ENCODE assay signal across 20 cellular contexts in genomic region chr10:5648494-5649457, GRCh38. TPM values are rescaled to one million over a fixed set of nuclear protein-coding genes. Genes with fewer than 3 reads are reported as not detected.
DNase-seq lines count a peak whose midpoint lies in the region; ATAC-seq and TF ChIP-seq lines count a peak whose summit lies in the region.
"Had no signal": no experiment of that assay in that cellular context is flagged by ENCODE, and none has a peak within 500 bp of the region (broad histone marks: within the 10 kb centered on the region; RNA-seq: fewer than 3 reads in every experiment).

No MANE protein-coding gene starts in this region.

- no peaks in the 10 kb centered on the region for H3K79me2 ChIP-seq in neural progenitor cell (ENCODE audit: low read depth)

- H3K27me3 ChIP-seq in neural progenitor cell (no peaks in the 10 kb centered on the region), gastroesophageal sphincter (no peaks in the 10 kb centered on the region)
- H3K27me3 ChIP-seq: body of pancreas, sigmoid colon, upper lobe of right lung had no signal

- H3K9me3 Mint-ChIP-seq in activated T-helper 17 cell treated with anti-CD3 and anti-CD28 coated beads, Interleukin-2, amount 50 U/mL, for 72 hours = no peaks in the 10 kb centered on the region
- H3K9me3 Mint-ChIP-seq in neural progenitor cell = no peaks in the 10 kb centered on the region
- H3K9me3 Mint-ChIP-seq: activated naive CD4-positive, alpha-beta T cell treated with anti-CD3 and anti-CD28 coated beads, Interleukin-2, amount 50 U/mL, for 72 hours had no signal

- H3K27ac Mint-ChIP-seq in activated T-helper 17 cell treated with anti-CD3 and anti-CD28 coated beads, Interleukin-2, amount 50 U/mL, for 72 hours = peak overlapping the region; percentile 95
- peak overlapping the region; percentile 63 for H3K27ac Mint-ChIP-seq in neural progenitor cell

- H4K20me1 ChIP-seq in neural progenitor cell (ENCODE audit: low read depth) = no peaks in the 10 kb centered on the region

- no peak overlapping the region for H2AFZ ChIP-seq in neural progenitor cell (replicated peaks)
- H2AFZ ChIP-seq: PC-9 had no signal

- no peak for TF ChIP-seq EP300 in gastroesophageal sphincter (IDR thresholded peaks at IDR 0.05)

- DNase-seq in DMS 273 (lab: John Stamatoyannopoulos, UW; ENCODE audit: unreplicated experiment) = peak; percentile 10
- no peak for DNase-seq in DMS 273 treated with DMSO at 0.1 percent for 48 hours (lab: John Stamatoyannopoulos, UW)
- DNase-seq in GM13977 (ENCODE audit: low spot score) = peak; percentile 29
- DNase-seq in neural progenitor cell (ENCODE audit: low spot score) = no peak
- DNase-seq in NCI-H1092 treated with DMSO at 0.1 percent for 48 hours (lab: John Stamatoyannopoulos, UW) = no peak
- no peak for DNase-seq in amniotic stem cell (lab: John Stamatoyannopoulos, UW)
- DNase-seq: body of pancreas, Caco-2, lower lobe of right lung, NCI-H1436, NCI-H774, PC-9, sigmoid colon, upper lobe of right lung had no signal

- H3K36me3 ChIP-seq in neural progenitor cell (no peaks in the 10 kb centered on the region), gastroesophageal sphincter (peaks cover 0 to 77% of the 10 kb centered on the region in 2 donors)

- H3K4me2 ChIP-seq in neural progenitor cell = no peak overlapping the region
- H3K4me2 ChIP-seq: PC-9 had no signal

- H3K27me3 Mint-ChIP-seq in activated T-helper 17 cell treated with anti-CD3 and anti-CD28 coated beads, Interleukin-2, amount 50 U/mL, for 72 hours = no peaks in the 10 kb centered on the region
- peaks cover 4% of the 10 kb centered on the region for H3K27me3 Mint-ChIP-seq in neural progenitor cell (ENCODE audit: insufficient read depth, low read depth)

- H3K27ac ChIP-seq in neural progenitor cell (no peak overlapping the region), gastroesophageal sphincter (no peak overlapping the region)
- H3K27ac ChIP-seq: 22Rv1, body of pancreas, lower lobe of right lung, PC-9, sigmoid colon, SK-N-MC, upper lobe of right lung had no signal

- H3K4me1 ChIP-seq in neural progenitor cell = no peaks in the 10 kb centered on the region
- peaks cover 0 to 66% (median 6%) of the 10 kb centered on the region in 3 donors for H3K4me1 ChIP-seq in gastroesophageal sphincter
- H3K4me1 ChIP-seq: Caco-2, sigmoid colon had no signal

- no peaks in the 10 kb centered on the region for H3F3A ChIP-seq in neural progenitor cell (ENCODE audit: low read depth)

- H3K9ac ChIP-seq in neural progenitor cell = no peak overlapping the region

- 92 to 100% methylated on average over 5 to 21 of the region's 50 CpGs for WGBS in gastroesophageal sphincter (ENCODE audit: low coverage in 1 of 2), 2 donors

- peak; percentile 75 for ATAC-seq in activated T-helper 17 cell treated with anti-CD3 and anti-CD28 coated beads, Interleukin-2, amount 50 U/mL, for 72 hours (replicated peaks)
- no peak for ATAC-seq in gastroesophageal sphincter
- ATAC-seq: body of pancreas, lower lobe of right lung, upper lobe of right lung had no signal

- H3K36me3 Mint-ChIP-seq in activated T-helper 17 cell treated with anti-CD3 and anti-CD28 coated beads, Interleukin-2, amount 50 U/mL, for 72 hours (ENCODE audit: low read depth) = peaks cover 30% of the 10 kb centered on the region
- peaks cover 10% of the 10 kb centered on the region for H3K36me3 Mint-ChIP-seq in neural progenitor cell
- H3K36me3 Mint-ChIP-seq: activated naive CD4-positive, alpha-beta T cell treated with anti-CD3 and anti-CD28 coated beads, Interleukin-2, amount 50 U/mL, for 72 hours had no signal

- in situ Hi-C loops in GM13977 (cut with MboI; ENCODE audit: low pct_unique_long_range_greater_than_20kb, low sequenced_read_pairs, unreplicated experiment) = no loop called here

- H3K4me3 ChIP-seq in neural progenitor cell = no peak overlapping the region
- no peak overlapping the region for H3K4me3 ChIP-seq in gastroesophageal sphincter
- H3K4me3 ChIP-seq: body of pancreas, lower lobe of right lung, PC-9, sigmoid colon, SK-N-MC, upper lobe of right lung had no signal

- H3K9me3 ChIP-seq in neural progenitor cell (ENCODE audit: low read depth) = no peaks in the 10 kb centered on the region
- no peaks in the 10 kb centered on the region for H3K9me3 ChIP-seq in gastroesophageal sphincter
- H3K9me3 ChIP-seq: body of pancreas, Caco-2, lower lobe of right lung, sigmoid colon, upper lobe of right lung had no signal

- peaks cover 5% of the 10 kb centered on the region for H3K4me1 Mint-ChIP-seq in activated T-helper 17 cell treated with anti-CD3 and anti-CD28 coated beads, Interleukin-2, amount 50 U/mL, for 72 hours
- peaks cover 31% of the 10 kb centered on the region for H3K4me1 Mint-ChIP-seq in neural progenitor cell

- peak overlapping the region; percentile 38 for H3K4me3 Mint-ChIP-seq in activated T-helper 17 cell treated with anti-CD3 and anti-CD28 coated beads, Interleukin-2, amount 50 U/mL, for 72 hours
- H3K4me3 Mint-ChIP-seq in neural progenitor cell = no peak overlapping the region
- H3K4me3 Mint-ChIP-seq: B cell had no signal

- TF ChIP-seq CTCF in GM13977 (IDR thresholded peaks at IDR 0.05; ENCODE audit: extremely low read depth, insufficient read depth, missing control alignments) (no peak), neural progenitor cell (IDR thresholded peaks at IDR 0.05) (no peak), gastroesophageal sphincter (IDR thresholded peaks at IDR 0.05) (no peak)

- no peak for TF ChIP-seq POLR2A in gastroesophageal sphincter (IDR thresholded peaks at IDR 0.05)

RNA-seq across cellular contexts. Expression of gene ASB13, which starts 17.6 kb away (rescaled TPM):
- 1 to 10 TPM; 3.5 to 6.8 TPM for total RNA-seq in activated T-helper 17 cell treated with anti-CD3 and anti-CD28 coated beads, Interleukin-2, amount 50 U/mL, for 72 hours
- total RNA-seq in neural progenitor cell (ENCODE audit: low replicate concordance) (15.0 and 18.1 TPM in 2 replicates), gastroesophageal sphincter (10 to 100 TPM; 17.6 to 39.6 (median 19.0) TPM)

RNA-seq across cellular contexts. Expression of gene TASOR2, which starts 35.9 kb away (rescaled TPM):
- 10 to 100 TPM; 48.9 to 51.6 TPM for total RNA-seq in activated T-helper 17 cell treated with anti-CD3 and anti-CD28 coated beads, Interleukin-2, amount 50 U/mL, for 72 hours
- total RNA-seq in neural progenitor cell (ENCODE audit: low replicate concordance) = 32.7 and 39.0 TPM in 2 replicates
- 10 to 100 TPM; 51.8 to 71.8 (median 64.2) TPM for total RNA-seq in gastroesophageal sphincter

Comparison
In these comparisons a context has a peak if more than half of its experiments do, and no peak if none do; other contexts are left out.
1. DNase-seq: peak in DMS 273 (single experiment) and GM13977 (single experiment); none in DMS 273 treated with DMSO at 0.1 percent for 48 hours (single experiment), neural progenitor cell (single experiment), NCI-H1092 treated with DMSO at 0.1 percent for 48 hours (single experiment) and amniotic stem cell (single experiment).